Comparison of ENCODE assay signal across 8 cellular contexts in the genomic region with DNA sequence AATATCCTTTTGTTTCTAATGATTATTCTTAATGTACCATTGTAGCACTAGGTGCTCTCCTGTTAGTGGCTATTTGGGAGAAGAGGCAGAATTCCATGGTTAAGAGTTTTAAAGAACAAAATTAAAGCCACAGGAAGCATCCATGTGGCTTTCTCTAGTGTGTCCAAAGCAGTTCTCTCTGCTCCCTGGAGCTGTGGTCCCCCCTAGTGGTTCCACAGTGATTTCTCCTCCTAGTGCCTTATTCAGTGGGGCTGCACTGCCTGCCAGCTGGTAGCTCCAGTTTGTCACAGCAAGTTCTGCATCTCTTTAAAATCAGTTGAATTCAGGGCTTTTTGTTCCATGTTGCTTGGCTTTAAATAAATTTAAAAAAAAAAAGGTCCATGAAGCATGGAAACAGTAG. TPM values are rescaled to one million over a fixed set of nuclear protein-coding genes. Genes with fewer than 3 reads are reported as not detected.
A peak's percentile ranks its signal among the peaks of the same experiment; 100 is the strongest.
DNase-seq lines count a peak whose midpoint lies in the region; ATAC-seq and TF ChIP-seq lines count a peak whose summit lies in the region.

No MANE protein-coding gene starts in this region.

- peak; percentile 17 to 39 for DNase-seq in NOMO-1 (lab: John Stamatoyannopoulos, UW; ENCODE audit: unreplicated experiment in 2 of 2)
- no peak for DNase-seq in NOMO-1 treated with dmso at 0.1 percent for 144 hours (lab: John Stamatoyannopoulos, UW; ENCODE audit: unreplicated experiment)
- peak; percentile 59 for DNase-seq in NAMALWA (ENCODE audit: low spot score)
- peak; percentile 27 for DNase-seq in brain pericyte (ENCODE audit: low read depth, low spot score)
- DNase-seq in iPS DF 6.9 (ENCODE audit: low read depth, low spot score) = peak; percentile 39
- peak; percentile 7 for DNase-seq in thoracic aorta (ENCODE audit: low spot score)

- no peak overlapping the region for H3K4me3 ChIP-seq in iPS DF 6.9 (ENCODE audit: low read length)
- H3K4me3 ChIP-seq in thoracic aorta = no peak overlapping the region

- no peaks in the 10 kb centered on the region for H3K9me3 ChIP-seq in iPS DF 6.9 (ENCODE audit: control insufficient read depth, insufficient read depth, low read length)
- H3K9me3 ChIP-seq in thoracic aorta = no peaks in the 10 kb centered on the region

- H3K27ac ChIP-seq in iPS DF 6.9 (ENCODE audit: low read length) = no peak overlapping the region
- no peak overlapping the region for H3K27ac ChIP-seq in thoracic aorta

- no peak for ATAC-seq in thoracic aorta (ENCODE audit: insufficient number of reproducible peaks, low FRiP score, low read depth)
- no peak for ATAC-seq in HG03442 (IDR thresholded peaks at IDR 0.05; ENCODE audit: unreplicated experiment)
- ATAC-seq in HG03342 (IDR thresholded peaks at IDR 0.05; ENCODE audit: unreplicated experiment) = no peak

- H3K36me3 ChIP-seq in iPS DF 6.9 (ENCODE audit: control insufficient read depth, insufficient read depth, low read length) = no peaks in the 10 kb centered on the region
- no peaks in the 10 kb centered on the region for H3K36me3 ChIP-seq in thoracic aorta

- H3K27me3 ChIP-seq in iPS DF 6.9 (ENCODE audit: control insufficient read depth, insufficient read depth, low read length) (no peaks in the 10 kb centered on the region), thoracic aorta (replicated peaks; ENCODE audit: insufficient read depth) (no peaks in the 10 kb centered on the region)

- H3K4me1 ChIP-seq in iPS DF 6.9 (ENCODE audit: control insufficient read depth, insufficient read depth, low read length) = no peaks in the 10 kb centered on the region
- no peaks in the 10 kb centered on the region for H3K4me1 ChIP-seq in thoracic aorta (ENCODE audit: control insufficient read depth in 1 of 2, low read depth in 2 of 2)

- peak; percentile 70 for TF ChIP-seq CTCF in thoracic aorta (IDR thresholded peaks at IDR 0.05)

RNA-seq across cellular contexts. Expression of gene FAM98B, which starts 39.6 kb away (rescaled TPM):
- 10 to 100 TPM in 1 of 2 donors, 1 to 10 TPM in 1; 8.0 to 14.0 TPM for total RNA-seq in thoracic aorta
